20 cellular contexts compared by ENCODE assay signal in genomic region chr11:7639643-7640025, GRCh38. TPM values are rescaled to one million over a fixed set of nuclear protein-coding genes. Genes with fewer than 3 reads are reported as not detected.
A peak's percentile ranks its signal among the peaks of the same experiment; 100 is the strongest.
DNase-seq lines count a peak whose midpoint lies in the region; ATAC-seq and TF ChIP-seq lines count a peak whose summit lies in the region.
"Had no signal": no experiment of that assay in that cellular context is flagged by ENCODE, and none has a peak within 500 bp of the region (broad histone marks: within the 10 kb centered on the region; RNA-seq: fewer than 3 reads in every experiment).

No MANE protein-coding gene starts in this region.

- 77% methylated on average over 5 of the region's 5 CpGs for WGBS in right cardiac atrium
- 53 to 64% methylated on average over 5 of the region's 5 CpGs for WGBS in lower leg skin, 2 donors

- intact Hi-C loops in left cardiac atrium (cut with DNase I) = no loop called here
- intact Hi-C loops in right cardiac atrium (cut with DNase I) = no loop called here
- intact Hi-C loops in lower leg skin (cut with DNase I; ENCODE audit: low total_unique reads) = no loop called here

- peaks cover 12% of the 10 kb centered on the region for H3K36me3 Mint-ChIP-seq in WTC11

- CTCF ChIA-PET in WTC11 (lab: Charles Lee) = interaction anchor here (0.9 to 4.7 kb wide), 3 partner anchors 18 to 90 kb away, joined by 3 to 31 read pairs (median 6); no protein-coding TSS in a partner anchor

- no peak overlapping the region for H3K4me3 ChIP-seq in right cardiac atrium (ENCODE audit: low read length)
- H3K4me3 ChIP-seq in lower leg skin (ENCODE audit: low read depth, poor library complexity, severe bottlenecking) = no peak overlapping the region
- H3K4me3 ChIP-seq: left ventricle myocardium inferior, prostate gland had no signal

- TF ChIP-seq CTCF in WTC11 (IDR thresholded peaks at IDR 0.05) = no peak
- no peak for TF ChIP-seq CTCF in lower leg skin (IDR thresholded peaks at IDR 0.05)

- no peaks in the 10 kb centered on the region for H3K27me3 ChIP-seq in right cardiac atrium (ENCODE audit: control insufficient read depth, insufficient read depth)

- H3K4me3 Mint-ChIP-seq in WTC11 = no peak overlapping the region
- H3K4me3 Mint-ChIP-seq: activated naive CD8-positive, alpha-beta T cell; activated T-cell treated with anti-CD3 and anti-CD28 coated beads, Interleukin-2, amount 50 U/mL, for 24 hours; natural killer cell treated with Interleukin-12 subunit alpha and Interleukin-12 subunit beta and Interleukin-15 and Interleukin-18, amount 100 ng/mL, for 72 hours; stimulated activated naive CD8-positive, alpha-beta T cell treated with anti-CD3 and anti-CD28 coated beads, Interleukin-15, amount 100 ng/mL, for 72 hours had no signal

- no peaks in the 10 kb centered on the region for H3K9me3 ChIP-seq in right cardiac atrium (ENCODE audit: control insufficient read depth, low read length)
- H3K9me3 ChIP-seq: left ventricle myocardium inferior, prostate gland had no signal

- POLR2A ChIA-PET in WTC11 (lab: Charles Lee) = no interaction called here

- 0 out of 2 replicates have a peak overlapping the region, but pooled peaks have one; percentile 35 for H3K27ac Mint-ChIP-seq in WTC11
- H3K27ac Mint-ChIP-seq: activated naive CD8-positive, alpha-beta T cell; activated T-cell treated with anti-CD3 and anti-CD28 coated beads, Interleukin-2, amount 50 U/mL, for 24 hours; natural killer cell treated with Interleukin-12 subunit alpha and Interleukin-12 subunit beta and Interleukin-15 and Interleukin-18, amount 100 ng/mL, for 72 hours; stimulated activated naive CD8-positive, alpha-beta T cell treated with anti-CD3 and anti-CD28 coated beads, Interleukin-15, amount 100 ng/mL, for 72 hours had no signal

- H3K9me3 Mint-ChIP-seq in WTC11 = no peaks in the 10 kb centered on the region
- H3K9me3 Mint-ChIP-seq: activated T-cell treated with anti-CD3 and anti-CD28 coated beads, Interleukin-2, amount 50 U/mL, for 24 hours; natural killer cell treated with Interleukin-12 subunit alpha and Interleukin-12 subunit beta and Interleukin-15 and Interleukin-18, amount 100 ng/mL, for 72 hours; stimulated activated naive CD8-positive, alpha-beta T cell treated with anti-CD3 and anti-CD28 coated beads, Interleukin-15, amount 100 ng/mL, for 72 hours had no signal

- TF ChIP-seq POLR2A in lower leg skin (IDR thresholded peaks at IDR 0.05) (no peak), GM18505 (IDR thresholded peaks at IDR 0.05; ENCODE audit: borderline replicate concordance, extremely low read depth, insufficient read depth, insufficient read length) (no peak)

- H3K4me1 Mint-ChIP-seq in WTC11 = peaks cover 42% of the 10 kb centered on the region
- H3K4me1 Mint-ChIP-seq: stimulated activated naive CD8-positive, alpha-beta T cell treated with anti-CD3 and anti-CD28 coated beads, Interleukin-15, amount 100 ng/mL, for 72 hours had no signal

- no peaks in the 10 kb centered on the region for H3K27me3 Mint-ChIP-seq in WTC11 (ENCODE audit: low read depth)
- H3K27me3 Mint-ChIP-seq: activated naive CD8-positive, alpha-beta T cell; activated T-cell treated with anti-CD3 and anti-CD28 coated beads, Interleukin-2, amount 50 U/mL, for 24 hours; natural killer cell treated with Interleukin-12 subunit alpha and Interleukin-12 subunit beta and Interleukin-15 and Interleukin-18, amount 100 ng/mL, for 72 hours; stimulated activated naive CD8-positive, alpha-beta T cell treated with anti-CD3 and anti-CD28 coated beads, Interleukin-15, amount 100 ng/mL, for 72 hours had no signal

- no peak overlapping the region for H3K27ac ChIP-seq in right cardiac atrium (ENCODE audit: low read length)
- H3K27ac ChIP-seq: prostate gland had no signal

- ATAC-seq in left cardiac atrium (no peak), right cardiac atrium (no peak), WTC11 (peak; percentile 60), HG02610 (IDR thresholded peaks at IDR 0.05; ENCODE audit: unreplicated experiment) (no peak), HG03196 (IDR thresholded peaks at IDR 0.05; ENCODE audit: unreplicated experiment) (no peak), GM18505 (IDR thresholded peaks at IDR 0.05; ENCODE audit: unreplicated experiment) (no peak)
- ATAC-seq: stimulated activated naive CD8-positive, alpha-beta T cell treated with anti-CD3 and anti-CD28 coated beads, Interleukin-15, amount 100 ng/mL, for 72 hours had no signal

- peak; percentile 29 for DNase-seq in left cardiac atrium
- DNase-seq in right cardiac atrium = no peak
- no peak for DNase-seq in WTC11 (ENCODE audit: low spot score)
- peak; percentile 33 to 83 for DNase-seq in lower leg skin (ENCODE audit: low spot score in 2 of 2)
- DNase-seq in ureter (ENCODE audit: low spot score) = peak; percentile 48
- DNase-seq: activated CD4-positive, alpha-beta T cell treated with anti-CD3 and anti-CD28 coated beads, Interleukin-2, amount 50 U/mL, for 1 hour; activated T-cell treated with anti-CD3 and anti-CD28 coated beads, Interleukin-2, amount 50 U/mL, for 24 hours; effector CD8-positive, alpha-beta T cell; hypothalamus; left ventricle myocardium inferior; NCI-H2029; stimulated activated CD4-positive, alpha-beta T cell treated with anti-CD3 and anti-CD28 coated beads, Interleukin-12 subunit alpha, Interleukin-12 subunit beta, amount 100 ng/mL, for 4 hours; stimulated activated naive CD8-positive, alpha-beta T cell treated with anti-CD3 and anti-CD28 coated beads, Interleukin-15, amount 100 ng/mL, for 72 hours; T-helper 9 cell had no signal

- peaks cover 4% of the 10 kb centered on the region for H3K4me1 ChIP-seq in right cardiac atrium (ENCODE audit: control insufficient read depth, insufficient read depth, low read length)

TF ChIP-seq in WTC11, 78 proteins besides CTCF, POLR2A, EP300 and RAD21:
- TF ChIP-seq NR3C1 (CRISPR knock-in tag; conservative IDR thresholded peaks at IDR 0.05; ENCODE audit: low read depth) (no peak), ELF4 (CRISPR knock-in tag; IDR thresholded peaks at IDR 0.05; ENCODE audit: low read depth) (no peak), ZNF138 (CRISPR knock-in tag; conservative IDR thresholded peaks at IDR 0.05) (no peak), MLX (CRISPR knock-in tag; IDR thresholded peaks at IDR 0.05) (no peak), E2F1 (CRISPR knock-in tag; IDR thresholded peaks at IDR 0.05) (no peak), TEAD1 (CRISPR knock-in tag; IDR thresholded peaks at IDR 0.05) (no peak), ZNF512 (CRISPR knock-in tag; IDR thresholded peaks at IDR 0.05; ENCODE audit: borderline replicate concordance) (no peak), ATF3 (CRISPR knock-in tag; conservative IDR thresholded peaks at IDR 0.05) (no peak), NFATC4 (CRISPR knock-in tag; IDR thresholded peaks at IDR 0.05) (no peak), KAT7 (CRISPR knock-in tag; IDR thresholded peaks at IDR 0.05; ENCODE audit: borderline replicate concordance) (no peak), ZBTB43 (CRISPR knock-in tag; IDR thresholded peaks at IDR 0.05) (no peak)
TF ChIP-seq in WTC11: peak in this region for 0.

RNA-seq across cellular contexts. Expression of gene CYB5R2, which starts 33.7 kb away (rescaled TPM):
- total RNA-seq in left cardiac atrium (1 to 10 TPM; 3.3 to 3.7 TPM), right cardiac atrium (1 to 10 TPM; 1.6 to 4.4 (median 2.8) TPM), WTC11 (2021) (36.6 to 40.3 TPM (median 36.8 TPM) in 3 replicates), lower leg skin (10 to 100 TPM; 37.2 to 90.0 (median 40.5) TPM), ureter (28.4 TPM)
- 2.4 TPM for polyA plus RNA-seq in right cardiac atrium

Comparison
In these comparisons a context has a peak if more than half of its experiments do, and no peak if none do; other contexts are left out.
1. DNase-seq: peak in left cardiac atrium (single experiment), lower leg skin (2 of 2) and ureter (single experiment); none in right cardiac atrium (0 of 3) and WTC11 (single experiment).